Comparison of ENCODE assay signal across 33 cellular contexts in the genomic region with DNA sequence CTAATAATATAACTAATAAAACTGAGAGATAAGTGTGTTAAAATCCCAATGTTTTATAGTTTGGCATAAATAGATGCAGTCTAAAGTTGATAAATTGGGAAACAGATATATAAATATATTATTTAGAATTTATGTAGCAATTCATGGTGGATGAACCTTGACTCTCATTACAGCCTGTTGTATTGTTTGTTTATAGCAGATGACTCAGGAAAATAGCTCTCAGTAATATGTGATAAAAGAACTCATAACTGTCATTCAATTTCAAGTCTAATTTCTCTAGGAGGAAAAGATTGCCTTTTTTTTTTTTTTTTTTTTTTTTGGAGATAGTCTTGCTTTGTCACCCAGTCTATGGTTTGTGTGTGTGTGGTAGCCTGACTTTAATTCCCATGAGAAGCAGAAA.
"Had no signal": no experiment of that assay in that cellular context is flagged by ENCODE, and none has a peak within 500 bp of the region (broad histone marks: within the 10 kb centered on the region; RNA-seq: fewer than 3 reads in every experiment).

No MANE protein-coding gene starts in this region.

- H3K4me3 ChIP-seq: adrenal gland, body of pancreas, breast epithelium had no signal

- H3K36me3 ChIP-seq: adrenal gland, brain microvascular endothelial cell, breast epithelium had no signal

- H3K27ac ChIP-seq: adrenal gland, body of pancreas, brain microvascular endothelial cell, breast epithelium, VCaP had no signal

- H3K27me3 ChIP-seq: adrenal gland, body of pancreas, brain microvascular endothelial cell, breast epithelium had no signal

- ATAC-seq: activated CD8-positive, alpha-beta T cell treated with anti-CD3 and anti-CD28 coated beads for 36 hours; activated naive CD4-positive, alpha-beta T cell treated with anti-CD3 and anti-CD28 coated beads, Interleukin-2, amount 50 U/mL, for 72 hours; activated T-cell treated with anti-CD3 and anti-CD28 coated beads, Interleukin-2, amount 50 U/mL, for 4 hours; activated T-cell treated with anti-CD3 and anti-CD28 coated beads, Interleukin-2, amount 50 U/mL, for 72 hours; activated T-helper 17 cell treated with anti-CD3 and anti-CD28 coated beads, Interleukin-2, amount 50 U/mL, for 72 hours; body of pancreas had no signal

- H3K9me3 ChIP-seq: adrenal gland, body of pancreas had no signal

- FAIRE-seq: astrocyte, TTC549 had no signal

- DNase-seq: activated B cell treated with CpG ODN at 0.5 μM for 24 hours; activated CD4-positive, alpha-beta memory T cell treated with anti-CD3 and anti-CD28 coated beads for 36 hours; activated CD4-positive, alpha-beta T cell treated with anti-CD3 and anti-CD28 coated beads for 4 hours; activated CD4-positive, alpha-beta T cell treated with anti-CD3 and anti-CD28 coated beads, Interleukin-2, amount 10 ng/mL, durations not matched to agents 24 days and 14 days; activated CD4-positive, alpha-beta T cell treated with anti-CD3 and anti-CD28 coated beads, Interleukin-2, amount 50 U/mL, for 1 hour; activated CD4-positive, alpha-beta T cell treated with anti-CD3 and anti-CD28 coated beads, Interleukin-2, amount 50 U/mL, for 4 hours; activated CD4-positive, CD25-positive, alpha-beta regulatory T cell treated with anti-CD3 and anti-CD28 coated beads, Interleukin-2, amount 50 U/mL, for 72 hours; activated CD8-positive, alpha-beta memory T cell treated with anti-CD3 and anti-CD28 coated beads, Interleukin-2, amount 50 U/mL, for 4 hours; activated CD8-positive, alpha-beta T cell treated with anti-CD3 and anti-CD28 coated beads for 36 hours; activated effector memory CD4-positive, alpha-beta T cell treated with anti-CD3 and anti-CD28 coated beads, Interleukin-2, amount 50 U/mL, for 16 hours; activated gamma-delta T cell treated with Interleukin-2 at 50 U/mL for 16 hours; activated naive CD4-positive, alpha-beta T cell; activated naive CD4-positive, alpha-beta T cell treated with anti-CD3 and anti-CD28 coated beads for 36 hours; activated naive CD4-positive, alpha-beta T cell treated with anti-CD3 and anti-CD28 coated beads, Interleukin-2, amount 50 U/mL, for 16 hours; activated naive CD8-positive, alpha-beta T cell treated with anti-CD3 and anti-CD28 coated beads for 36 hours; activated T-cell treated with anti-CD3 and anti-CD28 coated beads for 4 hours; activated T-cell treated with anti-CD3 and anti-CD28 coated beads, Interleukin-2, amount 50 U/mL, for 1 hour; activated T-cell treated with anti-CD3 and anti-CD28 coated beads, Interleukin-2, amount 50 U/mL, for 4 hours; activated T-cell treated with anti-CD3 and anti-CD28 coated beads, Interleukin-2, amount 50 U/mL, for 72 hours; adrenal gland; amniotic stem cell; aorta; body of pancreas; brain microvascular endothelial cell; central memory CD4-positive, alpha-beta T cell; T-helper 2 cell; T-helper 9 cell had no signal

- H3K4me1 ChIP-seq: adrenal gland, body of pancreas, breast epithelium had no signal
